8 cellular contexts compared by ENCODE assay signal in the genomic region with DNA sequence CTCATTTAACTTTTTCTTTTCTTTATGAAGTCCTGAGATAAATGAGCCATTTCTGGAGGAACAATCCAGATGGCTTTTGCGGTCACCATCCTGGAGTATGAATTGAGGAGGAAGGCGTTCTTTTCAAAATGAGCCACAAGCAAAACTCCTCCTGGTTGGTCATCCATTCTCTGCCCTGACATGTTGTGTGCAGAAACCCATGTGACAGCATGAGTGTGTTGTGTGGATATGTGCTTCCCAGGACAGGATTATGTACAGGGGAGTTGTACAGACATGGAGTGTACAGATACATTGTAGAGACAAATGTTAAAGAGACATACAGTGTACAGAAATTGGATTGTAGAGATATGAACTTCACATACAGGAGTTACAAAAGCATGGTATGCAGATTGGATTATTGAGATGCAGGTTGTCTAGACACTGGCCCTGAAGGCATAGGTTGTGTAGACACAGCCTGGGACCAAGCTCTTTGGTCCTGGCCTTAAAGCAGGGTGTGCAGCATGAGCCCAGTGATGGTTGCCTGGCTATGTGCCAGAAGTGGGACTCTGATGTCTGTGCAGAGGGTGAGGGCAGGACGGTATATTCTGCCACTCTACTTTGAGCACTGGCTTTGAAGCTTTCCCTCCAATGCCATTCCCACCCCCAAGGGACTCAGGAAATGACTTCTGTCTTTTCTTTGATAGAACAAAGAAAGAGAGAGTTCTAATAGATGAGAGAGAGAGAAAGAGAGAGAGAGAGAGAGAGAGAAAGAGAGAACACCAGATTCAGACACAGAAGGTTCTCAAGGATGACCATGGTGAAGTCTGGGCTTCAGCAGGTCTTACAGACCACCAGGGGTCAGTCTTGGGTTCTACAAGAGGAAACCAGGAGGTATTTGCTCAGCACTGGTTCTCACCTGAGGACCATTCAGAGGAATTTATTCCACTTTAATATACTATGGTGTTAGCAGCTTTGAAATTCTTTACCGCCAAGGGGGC.
DNase-seq lines count a peak whose midpoint lies in the region; ATAC-seq lines count a peak whose summit lies in the region.

No MANE protein-coding gene starts in this region.

- ATAC-seq in HG02759 (IDR thresholded peaks at IDR 0.05; ENCODE audit: unreplicated experiment) (peak; percentile 57), right cardiac atrium (peak; percentile 78 to 84), sciatic nerve (peak; percentile 84), GM18861 (IDR thresholded peaks at IDR 0.05; ENCODE audit: unreplicated experiment) (no peak)

- H3K27ac ChIP-seq in right cardiac atrium (ENCODE audit: low read length) = no peak overlapping the region

- no peak overlapping the region for H3K4me3 ChIP-seq in right cardiac atrium (ENCODE audit: low read length)

- WGBS in right cardiac atrium = 82% methylated on average over 4 of the region's 4 CpGs

- intact Hi-C loops in right cardiac atrium (cut with DNase I) = loop anchor here in 3 of 4 donors (2.0 to 10.0 kb wide), 3 partner anchors 228 to 750 kb away; no protein-coding TSS in a partner anchor
- intact Hi-C loops in sciatic nerve (cut with DNase I) = no loop called here

- H3K4me1 ChIP-seq in right cardiac atrium (ENCODE audit: control insufficient read depth, insufficient read depth, low read length) = no peaks in the 10 kb centered on the region

- no peaks in the 10 kb centered on the region for H3K27me3 ChIP-seq in right cardiac atrium (ENCODE audit: control insufficient read depth, insufficient read depth)

- peak; percentile 32 for DNase-seq in SIG-M5 treated with dmso at 0.1 percent for 504 hours (lab: John Stamatoyannopoulos, UW; ENCODE audit: unreplicated experiment)
- no peak for DNase-seq in SIG-M5 (lab: John Stamatoyannopoulos, UW)
- peak; percentile 53 for DNase-seq in NCI-H510A (lab: John Stamatoyannopoulos, UW)
- peak; percentile 67 for DNase-seq in amniotic epithelial cell (ENCODE audit: low read depth)
- DNase-seq in right cardiac atrium = peak in 1 of 3 donors; percentile 57
- no peak for DNase-seq in sciatic nerve (ENCODE audit: low spot score)

- no peaks in the 10 kb centered on the region for H3K9me3 ChIP-seq in right cardiac atrium (ENCODE audit: control insufficient read depth, low read length)

Comparison
In these comparisons a context has a peak if more than half of its experiments do, and no peak if none do; other contexts are left out.
1. DNase-seq: peak in SIG-M5 treated with dmso at 0.1 percent for 504 hours (single experiment), NCI-H510A (single experiment) and amniotic epithelial cell (single experiment); none in SIG-M5 (single experiment) and sciatic nerve (single experiment).